In genomic region chr1:201562659-201563405, GRCh38 we compare ENCODE assay signal across 1 cellular context.
TF ChIP-seq lines count a peak whose summit lies in the region.

No MANE protein-coding gene starts in this region.

TF ChIP-seq in H1, 55 proteins besides CTCF, POLR2A, EP300 and RAD21:
- TF ChIP-seq SAP30 (IDR thresholded peaks at IDR 0.05; ENCODE audit: insufficient read depth, insufficient replicate concordance, low read length) = no peak
- no peak for TF ChIP-seq PHF8 (conservative IDR thresholded peaks at IDR 0.05; ENCODE audit: low read depth, low read length)
- TF ChIP-seq RXRA (IDR thresholded peaks at IDR 0.05; ENCODE audit: insufficient read depth, low read depth, low read length) = no peak
- TF ChIP-seq SIN3A (conservative IDR thresholded peaks at IDR 0.05 in 1 of 2, IDR thresholded peaks at IDR 0.05 in 1 of 2; ENCODE audit: low read depth in 1 of 2, low read length in 2 of 2) = no peak
- no peak for TF ChIP-seq HDAC6 (IDR thresholded peaks at IDR 0.05; ENCODE audit: low read depth, low read length)
- TF ChIP-seq CBX5 (IDR thresholded peaks at IDR 0.05; ENCODE audit: low read depth, low read length) = no peak
- no peak for TF ChIP-seq KDM1A (IDR thresholded peaks at IDR 0.05; ENCODE audit: borderline replicate concordance, low read length)
